2 cellular contexts compared by ENCODE assay signal in genomic region chr2:51350100-51350499, GRCh38.
TF ChIP-seq lines count a peak whose summit lies in the region.

No MANE protein-coding gene starts in this region.

TF ChIP-seq in SK-N-SH, 30 proteins besides CTCF, POLR2A, EP300 and RAD21 (continued from another document):
- no peak for TF ChIP-seq RCOR1 (IDR thresholded peaks at IDR 0.05; ENCODE audit: low read length)
- TF ChIP-seq FOXJ3 (CRISPR knock-in tag; IDR thresholded peaks at IDR 0.05) = no peak
- no peak for TF ChIP-seq REST (IDR thresholded peaks at IDR 0.05; ENCODE audit: low read depth, low read length)
- TF ChIP-seq ZBTB33 (IDR thresholded peaks at IDR 0.05; ENCODE audit: borderline replicate concordance, low read depth) = no peak
- TF ChIP-seq SMC3 (IDR thresholded peaks at IDR 0.05; ENCODE audit: low read depth, low read length) = no peak
- no peak for TF ChIP-seq SIN3A (IDR thresholded peaks at IDR 0.05; ENCODE audit: borderline replicate concordance, low read depth, low read length)
- no peak for TF ChIP-seq RFX5 (IDR thresholded peaks at IDR 0.05; ENCODE audit: low read length)
- TF ChIP-seq FOXM1 (IDR thresholded peaks at IDR 0.05; ENCODE audit: low read depth) = no peak
- no peak for TF ChIP-seq GATA2 (CRISPR knock-in tag; IDR thresholded peaks at IDR 0.05)
- TF ChIP-seq USF2 (IDR thresholded peaks at IDR 0.05; ENCODE audit: borderline replicate concordance, low read depth, low read length) = no peak
- TF ChIP-seq EZH2phosphoT487 (IDR thresholded peaks at IDR 0.05; ENCODE audit: borderline replicate concordance, low read depth) = no peak
- no peak for TF ChIP-seq GABPA (IDR thresholded peaks at IDR 0.05; ENCODE audit: low read depth)
- no peak for TF ChIP-seq CHD2 (IDR thresholded peaks at IDR 0.05; ENCODE audit: low read length, partially characterized antibody)
- TF ChIP-seq TAF1 (IDR thresholded peaks at IDR 0.05; ENCODE audit: borderline replicate concordance, low read depth, low read length) = no peak
- no peak for TF ChIP-seq IRF3 (IDR thresholded peaks at IDR 0.05; ENCODE audit: low read depth, low read length)
- TF ChIP-seq TCF12 (IDR thresholded peaks at IDR 0.05) = no peak
- no peak for TF ChIP-seq ELF1 (IDR thresholded peaks at IDR 0.05)

TF ChIP-seq in SK-N-SH treated with all-trans-retinoic acid at 6 μM for 48 hours, 23 proteins besides CTCF, POLR2A, EP300 and RAD21 (continued from another document):
- no peak for TF ChIP-seq CSRNP3 (CRISPR knock-in tag; IDR thresholded peaks at IDR 0.05)
- TF ChIP-seq SNAI2 (CRISPR knock-in tag; IDR thresholded peaks at IDR 0.05) = no peak
